ENCODE assay signal across 26 cellular contexts in the genomic region with DNA sequence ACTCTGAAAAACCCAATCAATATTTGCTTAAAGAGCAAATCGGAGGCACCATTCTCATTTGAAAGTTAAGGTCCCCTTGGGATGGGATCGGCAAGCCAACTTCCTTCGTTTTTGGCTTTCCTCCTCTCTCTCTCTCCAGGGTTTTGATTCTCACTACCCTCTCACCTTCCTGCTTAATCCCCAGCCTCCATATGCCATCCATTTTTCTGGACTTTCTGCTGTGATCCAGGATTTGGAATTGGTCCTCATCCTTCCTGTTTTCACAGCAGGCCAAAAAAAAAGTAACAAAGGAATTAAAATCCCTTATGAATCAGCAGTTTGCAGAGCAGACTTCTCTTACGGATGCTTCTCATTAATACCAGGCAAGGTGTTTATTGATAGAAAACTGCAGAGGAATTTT.
"Had no signal": no experiment of that assay in that cellular context is flagged by ENCODE, and none has a peak within 500 bp of the region (broad histone marks: within the 10 kb centered on the region; RNA-seq: fewer than 3 reads in every experiment).

No MANE protein-coding gene starts in this region.

- H3K36me3 ChIP-seq: neural progenitor cell, ovary, right lobe of liver, sigmoid colon, spleen, suprapubic skin, tibial artery, upper lobe of left lung, vagina had no signal

- H3K79me2 ChIP-seq: parathyroid adenoma had no signal

- H3K4me1 ChIP-seq: neural progenitor cell, parathyroid adenoma, psoas muscle, right lobe of liver, sigmoid colon, spleen, suprapubic skin, testis, tibial artery, upper lobe of left lung, vagina had no signal

- H3K4me3 ChIP-seq: neural progenitor cell, ovary, psoas muscle, right lobe of liver, sigmoid colon, spleen, suprapubic skin, testis, tibial artery, upper lobe of left lung, vagina had no signal

- H3K4me2 ChIP-seq: neural progenitor cell had no signal

- DNase-seq: natural killer cell; occipital lobe; ovary; posterior cingulate gyrus; psoas muscle; right cardiac atrium; right lobe of liver; sigmoid colon; small intestine; spleen; stimulated activated CD4-positive, alpha-beta T cell treated with anti-CD3 and anti-CD28 coated beads, Interleukin-12 subunit alpha, Interleukin-12 subunit beta, amount 100 ng/mL, for 4 hours; stimulated activated CD4-positive, alpha-beta T cell treated with anti-CD3 and anti-CD28 coated beads, Interleukin-1b, Interleukin-23, amount 100 ng/mL, for 48 hours; stimulated activated CD4-positive, alpha-beta T cell treated with anti-CD3 and anti-CD28 coated beads, Interleukin-4, amount 100 ng/mL, for 1 hour; stimulated activated CD4-positive, alpha-beta T cell treated with anti-CD3 and anti-CD28 coated beads, Interleukin-4, amount 100 ng/mL, for 4 hours; stimulated activated CD8-positive, alpha-beta memory T cell treated with anti-CD3 and anti-CD28 coated beads, Interleukin-4, amount 100 ng/mL, for 48 hours; stimulated activated naive CD4-positive, alpha-beta T cell; stimulated activated naive CD8-positive, alpha-beta T cell treated with anti-CD3 and anti-CD28 coated beads, Interleukin-15, amount 100 ng/mL, for 72 hours; stimulated activated naive CD8-positive, alpha-beta T cell treated with anti-CD3 and anti-CD28 coated beads, Interleukin-15, Interleukin-2, amounts not matched to agents 100 U/mL and 50 U/mL, for 24 hours; testis; tibial artery; trophoblast cell; upper lobe of left lung had no signal

- H2AFZ ChIP-seq: neural progenitor cell, parathyroid adenoma had no signal

- H3K9ac ChIP-seq: neural progenitor cell, parathyroid adenoma had no signal

- H3K9me3 ChIP-seq: psoas muscle, right lobe of liver, sigmoid colon, spleen, suprapubic skin, testis, tibial artery, upper lobe of left lung, vagina had no signal

- H3K27ac ChIP-seq: neural progenitor cell, ovary, parathyroid adenoma, psoas muscle, right lobe of liver, sigmoid colon, spleen, suprapubic skin, testis, tibial artery, upper lobe of left lung, vagina had no signal

- H3K27me3 ChIP-seq: neural progenitor cell, ovary, right lobe of liver, sigmoid colon, spleen, suprapubic skin, testis, tibial artery, upper lobe of left lung, vagina had no signal
